Comparison of ENCODE assay signal across 26 cellular contexts in genomic region chr21:39593522-39593921, GRCh38. TPM values are rescaled to one million over a fixed set of nuclear protein-coding genes. Genes with fewer than 3 reads are reported as not detected.
"Had no signal": no experiment of that assay in that cellular context is flagged by ENCODE, and none has a peak within 500 bp of the region (broad histone marks: within the 10 kb centered on the region; RNA-seq: fewer than 3 reads in every experiment).

No MANE protein-coding gene starts in this region.

- DNase-seq: effector CD8-positive, alpha-beta T cell; endodermal cell; foreskin melanocyte; glutamatergic neuron; hypothalamus; immature natural killer cell; left ventricle myocardium superior; lower lobe of right lung; naive thymus-derived CD8-positive, alpha-beta T cell; nephron progenitor cell; occipital lobe; pancreas; right cardiac atrium; sigmoid colon; spleen; stimulated activated CD4-positive, alpha-beta T cell treated with anti-CD3 and anti-CD28 coated beads, Interleukin-4, amount 100 ng/mL, for 4 hours; stimulated activated naive CD8-positive, alpha-beta T cell treated with anti-CD3 and anti-CD28 coated beads, Interleukin-15, Interleukin-2, amounts not matched to agents 100 U/mL and 50 U/mL, for 24 hours; substantia nigra; testis; tibial artery had no signal

- ATAC-seq: left ventricle myocardium superior; lower lobe of right lung; naive thymus-derived CD8-positive, alpha-beta T cell; right cardiac atrium; stimulated activated memory B cell treated with anti-CD40 and anti-IgM and Interleukin-4, amounts not matched to agents 10 μg/mL and 1 μg/mL and 100 μg/mL, for 72 hours; stimulated activated naive CD8-positive, alpha-beta T cell treated with anti-CD3 and anti-CD28 coated beads, Interleukin-15, Interleukin-2, amounts not matched to agents 100 U/mL and 50 U/mL, for 24 hours had no signal

- H3K27me3 ChIP-seq: esophagus muscularis mucosa, pancreas, sigmoid colon, spleen, testis, tibial artery had no signal

- H3K4me1 ChIP-seq: esophagus muscularis mucosa, lower lobe of right lung, spleen, testis, tibial artery had no signal

- H3K27ac ChIP-seq: esophagus muscularis mucosa, lower lobe of right lung, pancreas, sigmoid colon, skin epidermis, spleen, testis, tibial artery had no signal

- H3K4me3 ChIP-seq: esophagus muscularis mucosa, lower lobe of right lung, pancreas, sigmoid colon, skin epidermis, spleen, testis, tibial artery had no signal

- H3K36me3 ChIP-seq: esophagus muscularis mucosa, lower lobe of right lung, pancreas, sigmoid colon, spleen, tibial artery had no signal

- H3K9me3 ChIP-seq: lower lobe of right lung, pancreas, testis, tibial artery had no signal

RNA-seq across cellular contexts. Expression of gene B3GALT5, which starts 19.2 kb away (rescaled TPM):
- total RNA-seq: endothelial cell of umbilical vein; naive thymus-derived CD8-positive, alpha-beta T cell; pulmonary artery endothelial cell had no signal
- polyA plus RNA-seq: immature natural killer cell; keratinocyte; naive thymus-derived CD8-positive, alpha-beta T cell had no signal
